ENCODE assay signal across 17 cellular contexts in the genomic region with DNA sequence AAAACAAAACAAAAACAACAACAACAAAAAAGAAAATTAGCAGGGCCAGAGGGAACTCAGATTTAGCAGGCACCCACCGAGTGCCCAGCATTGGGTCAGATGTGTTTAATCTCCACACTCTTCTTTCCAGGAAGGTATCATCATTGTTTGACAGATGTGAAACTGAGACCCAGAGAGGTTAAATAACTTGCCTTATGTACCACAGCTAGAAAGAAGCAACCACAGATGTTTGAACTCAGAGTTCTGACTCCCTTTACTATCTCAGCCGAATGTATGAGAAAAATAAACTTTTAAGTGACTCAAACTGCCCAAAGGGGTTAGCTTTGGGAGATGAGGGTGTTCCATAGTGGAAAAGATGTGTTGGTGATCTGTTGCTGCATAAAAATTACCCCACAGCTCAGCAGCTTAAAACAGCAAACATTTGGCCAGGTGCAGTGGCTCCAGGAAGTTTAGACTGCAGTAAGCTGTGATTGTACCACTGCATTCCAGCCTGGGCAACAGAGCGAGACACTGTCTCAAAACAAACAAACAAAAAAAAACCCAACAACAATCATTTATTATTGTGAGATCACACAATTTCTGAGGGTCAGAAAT. TPM values are rescaled to one million over a fixed set of nuclear protein-coding genes. Genes with fewer than 3 reads are reported as not detected.
DNase-seq lines count a peak whose midpoint lies in the region; ATAC-seq and TF ChIP-seq lines count a peak whose summit lies in the region.
"Had no signal": no experiment of that assay in that cellular context is flagged by ENCODE, and none has a peak within 500 bp of the region (broad histone marks: within the 10 kb centered on the region; RNA-seq: fewer than 3 reads in every experiment).

No MANE protein-coding gene starts in this region.

- H3K4me3 ChIP-seq in SJSA1 (no peak overlapping the region), fibroblast of villous mesenchyme (ENCODE audit: low read depth, low read length) (no peak overlapping the region), vagina (no peak overlapping the region)
- H3K4me3 ChIP-seq: right atrium auricular region had no signal

- peak; percentile 28 for DNase-seq in stimulated activated CD4-positive, alpha-beta T cell treated with anti-CD3 and anti-CD28 coated beads, Interleukin-15, amount 100 ng/mL, for 24 hours
- DNase-seq in stimulated activated CD4-positive, alpha-beta T cell treated with anti-CD3 and anti-CD28 coated beads, Interleukin-2, amount 100 ng/mL, for 24 hours: no peak
- peak; percentile 51 to 57 for DNase-seq in SJSA1 (ENCODE audit: low read depth in 1 of 2, low spot score in 2 of 2)
- DNase-seq in fibroblast of villous mesenchyme (ENCODE audit: low read depth): peak; percentile 11
- no peak for DNase-seq in vagina (ENCODE audit: extremely low spot score in 2 of 2)
- DNase-seq in posterior cingulate gyrus: no peak
- DNase-seq: activated CD8-positive, alpha-beta memory T cell treated with anti-CD3 and anti-CD28 coated beads, Interleukin-2, amount 10 ng/mL, durations not matched to agents 7 days and 5 days; activated naive CD8-positive, alpha-beta T cell treated with anti-CD3 and anti-CD28 coated beads, Interleukin-2, amount 10 ng/mL, durations not matched to agents 7 days and 5 days; NCI-H1694; NCI-H226; SIG-M5; T-helper 17 cell had no signal

- H3K9me3 ChIP-seq in SJSA1 (replicated peaks) (0 out of 2 replicates have a peak, but pooled peaks cover 4% of the 10 kb centered on the region), vagina (no peaks in the 10 kb centered on the region)
- H3K9me3 ChIP-seq: neutrophil, right atrium auricular region had no signal

- no peak overlapping the region for H3K27ac ChIP-seq in SJSA1
- no peak overlapping the region for H3K27ac ChIP-seq in vagina
- H3K27ac ChIP-seq: neutrophil, right atrium auricular region had no signal

- TF ChIP-seq CTCF in fibroblast of villous mesenchyme (IDR thresholded peaks at IDR 0.05; ENCODE audit: insufficient read depth, low read depth, low read length) (no peak), vagina (IDR thresholded peaks at IDR 0.05) (no peak)

- H3K36me3 ChIP-seq in SJSA1 (no peaks in the 10 kb centered on the region), vagina (no peaks in the 10 kb centered on the region)
- H3K36me3 ChIP-seq: neutrophil, right atrium auricular region had no signal

- intact Hi-C loops in vagina (cut with DNase I): no loop called here
- intact Hi-C loops in posterior cingulate gyrus (cut with DNase I): no loop called here

- peaks cover 3% of the 10 kb centered on the region; the same call in 1 of the 2 replicates for H3K27me3 ChIP-seq in SJSA1 (replicated peaks)
- H3K27me3 ChIP-seq in vagina: no peaks in the 10 kb centered on the region
- H3K27me3 ChIP-seq: right atrium auricular region had no signal

- TF ChIP-seq POLR2A in vagina (IDR thresholded peaks at IDR 0.05): no peak

- H3K4me1 ChIP-seq in SJSA1 (replicated peaks) (peaks cover 61% of the 10 kb centered on the region), vagina (peaks cover 25% of the 10 kb centered on the region)

- ATAC-seq in GM21390 (IDR thresholded peaks at IDR 0.05; ENCODE audit: unreplicated experiment): no peak
- ATAC-seq: activated CD8-positive, alpha-beta memory T cell treated with anti-CD3 and anti-CD28 coated beads, Interleukin-2, amount 10 ng/mL, durations not matched to agents 7 days and 5 days; left lobe of liver; T-helper 17 cell had no signal

RNA-seq across cellular contexts. Expression of gene RPP25, which starts 4.5 kb away (rescaled TPM):
- total RNA-seq in SJSA1 (2014; rRNA removed; shearing (Covaris generic)): 1.4 and 1.9 TPM in 2 replicates
- total RNA-seq in fibroblast of villous mesenchyme (2.6 and 11.0 TPM in 2 replicates), vagina (11.3 TPM)
- total RNA-seq: MCF 10A had no signal

RNA-seq across cellular contexts. Expression of gene COX5A, which starts 23.2 kb away (rescaled TPM):
- 66.8 and 78.8 TPM in 2 replicates for total RNA-seq in SJSA1 (2014; rRNA removed; shearing (Covaris generic))
- total RNA-seq in fibroblast of villous mesenchyme: 33.7 and 47.4 TPM in 2 replicates
- 123 TPM for total RNA-seq in vagina

RNA-seq across cellular contexts. Expression of gene SCAMP5, which starts 34.3 kb away (rescaled TPM):
- total RNA-seq in SJSA1 (2014; rRNA removed; shearing (Covaris generic)): 0.09 and 0.29 TPM in 2 replicates
- total RNA-seq in fibroblast of villous mesenchyme (0.43 and 1.6 TPM in 2 replicates), vagina (6.6 TPM)

RNA-seq across cellular contexts. Expression of gene FAM219B, which starts 54.4 kb away (rescaled TPM):
- total RNA-seq in SJSA1 (2014; rRNA removed; shearing (Covaris generic)): 22.8 and 23.2 TPM in 2 replicates
- total RNA-seq in fibroblast of villous mesenchyme (39.0 and 41.5 TPM in 2 replicates), vagina (51.6 TPM)

Comparison
In these comparisons a context has a peak if more than half of its experiments do, and no peak if none do; other contexts are left out.
1. DNase-seq: peak in stimulated activated CD4-positive, alpha-beta T cell treated with anti-CD3 and anti-CD28 coated beads, Interleukin-15, amount 100 ng/mL, for 24 hours (single experiment), SJSA1 (2 of 2) and fibroblast of villous mesenchyme (single experiment); none in stimulated activated CD4-positive, alpha-beta T cell treated with anti-CD3 and anti-CD28 coated beads, Interleukin-2, amount 100 ng/mL, for 24 hours (0 of 2), vagina (0 of 2) and posterior cingulate gyrus (0 of 10).